ENCODE assay signal across 2 cellular contexts in genomic region chr2:189261431-189261841, GRCh38.
TF ChIP-seq lines count a peak whose summit lies in the region.

No MANE protein-coding gene starts in this region.

TF ChIP-seq in endothelial cell of umbilical vein, 7 proteins besides CTCF, POLR2A, EP300 and RAD21:
- TF ChIP-seq FOS (IDR thresholded peaks at IDR 0.05; ENCODE audit: borderline replicate concordance, insufficient read depth, low read length) (peak; percentile 70), GATA2 (IDR thresholded peaks at IDR 0.05; ENCODE audit: insufficient read depth, insufficient read length, low read depth, low read length) (no peak), JUN (IDR thresholded peaks at IDR 0.05; ENCODE audit: borderline replicate concordance, insufficient read depth, insufficient read length, low read depth) (peak; percentile 35), POLR2AphosphoS5 (IDR thresholded peaks at IDR 0.05; ENCODE audit: insufficient read depth, low read depth, low read length) (peak; percentile 41)

TF ChIP-seq in HepG2, 621 proteins besides CTCF, POLR2A, EP300 and RAD21:
- no peak for TF ChIP-seq MEIS2 (CRISPR knock-in tag; IDR thresholded peaks at IDR 0.05)
- TF ChIP-seq ZNF160 (CRISPR knock-in tag; IDR thresholded peaks at IDR 0.05): no peak
- no peak for TF ChIP-seq EZH2 (conservative IDR thresholded peaks at IDR 0.05; ENCODE audit: low read depth, low read length)
